8 cellular contexts compared by ENCODE assay signal in the genomic region with DNA sequence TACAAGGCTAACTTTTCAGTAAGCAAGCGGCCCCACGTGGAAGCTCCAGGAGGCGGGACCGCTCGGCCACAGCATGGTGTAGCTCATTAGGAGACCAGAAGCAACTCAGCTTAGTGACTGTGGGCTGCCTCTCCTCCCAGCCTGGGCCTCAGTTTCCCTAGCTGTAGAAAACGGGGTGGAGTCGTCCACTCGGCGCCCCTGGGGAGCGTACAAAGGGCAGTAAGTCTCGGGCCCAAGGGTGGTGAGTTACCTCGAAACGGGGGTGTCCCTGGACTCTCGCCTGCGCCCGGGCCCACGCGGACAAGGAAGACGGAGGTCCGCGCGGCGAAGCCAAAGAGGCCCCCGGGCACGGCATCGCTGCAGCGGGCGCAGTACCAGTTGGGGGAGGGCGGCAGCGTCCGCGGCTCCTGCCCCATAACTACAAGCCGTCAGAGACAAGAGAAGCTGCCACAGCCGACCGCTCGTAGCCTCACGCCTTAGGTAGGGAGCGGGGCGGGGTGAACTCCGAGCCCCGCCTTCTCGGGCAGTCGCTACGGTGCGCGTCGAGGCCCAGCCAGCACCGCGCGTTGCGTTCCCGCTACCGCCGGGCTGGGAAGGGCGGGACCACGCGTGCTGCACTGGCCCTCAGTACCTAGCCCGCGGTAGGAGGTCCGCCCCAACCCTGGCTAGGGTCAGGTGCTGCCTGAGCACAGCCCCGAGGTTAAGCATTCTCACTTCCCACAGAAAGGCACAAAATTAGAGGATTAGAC.
DNase-seq lines count a peak whose midpoint lies in the region; ATAC-seq and TF ChIP-seq lines count a peak whose summit lies in the region.

A gene with protein sequence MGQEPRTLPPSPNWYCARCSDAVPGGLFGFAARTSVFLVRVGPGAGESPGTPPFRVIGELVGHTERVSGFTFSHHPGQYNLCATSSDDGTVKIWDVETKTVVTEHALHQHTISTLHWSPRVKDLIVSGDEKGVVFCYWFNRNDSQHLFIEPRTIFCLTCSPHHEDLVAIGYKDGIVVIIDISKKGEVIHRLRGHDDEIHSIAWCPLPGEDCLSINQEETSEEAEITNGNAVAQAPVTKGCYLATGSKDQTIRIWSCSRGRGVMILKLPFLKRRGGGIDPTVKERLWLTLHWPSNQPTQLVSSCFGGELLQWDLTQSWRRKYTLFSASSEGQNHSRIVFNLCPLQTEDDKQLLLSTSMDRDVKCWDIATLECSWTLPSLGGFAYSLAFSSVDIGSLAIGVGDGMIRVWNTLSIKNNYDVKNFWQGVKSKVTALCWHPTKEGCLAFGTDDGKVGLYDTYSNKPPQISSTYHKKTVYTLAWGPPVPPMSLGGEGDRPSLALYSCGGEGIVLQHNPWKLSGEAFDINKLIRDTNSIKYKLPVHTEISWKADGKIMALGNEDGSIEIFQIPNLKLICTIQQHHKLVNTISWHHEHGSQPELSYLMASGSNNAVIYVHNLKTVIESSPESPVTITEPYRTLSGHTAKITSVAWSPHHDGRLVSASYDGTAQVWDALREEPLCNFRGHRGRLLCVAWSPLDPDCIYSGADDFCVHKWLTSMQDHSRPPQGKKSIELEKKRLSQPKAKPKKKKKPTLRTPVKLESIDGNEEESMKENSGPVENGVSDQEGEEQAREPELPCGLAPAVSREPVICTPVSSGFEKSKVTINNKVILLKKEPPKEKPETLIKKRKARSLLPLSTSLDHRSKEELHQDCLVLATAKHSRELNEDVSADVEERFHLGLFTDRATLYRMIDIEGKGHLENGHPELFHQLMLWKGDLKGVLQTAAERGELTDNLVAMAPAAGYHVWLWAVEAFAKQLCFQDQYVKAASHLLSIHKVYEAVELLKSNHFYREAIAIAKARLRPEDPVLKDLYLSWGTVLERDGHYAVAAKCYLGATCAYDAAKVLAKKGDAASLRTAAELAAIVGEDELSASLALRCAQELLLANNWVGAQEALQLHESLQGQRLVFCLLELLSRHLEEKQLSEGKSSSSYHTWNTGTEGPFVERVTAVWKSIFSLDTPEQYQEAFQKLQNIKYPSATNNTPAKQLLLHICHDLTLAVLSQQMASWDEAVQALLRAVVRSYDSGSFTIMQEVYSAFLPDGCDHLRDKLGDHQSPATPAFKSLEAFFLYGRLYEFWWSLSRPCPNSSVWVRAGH (N-terminal part only) (minus strand): TSS at position 494 of the 749 bp plus-strand sequence. CDS start 78 bp downstream, at position 416.

- TF ChIP-seq CTCF in AG09319 (IDR thresholded peaks at IDR 0.05; ENCODE audit: low read depth, low read length) (no peak), choroid plexus epithelial cell (conservative IDR thresholded peaks at IDR 0.05; ENCODE audit: low read depth, low read length) (no peak)

- DNase-seq in AG09319 (ENCODE audit: extremely low read depth, low read depth) (peak; percentile 46), NCI-H345 (lab: John Stamatoyannopoulos, UW) (peak; percentile 91), choroid plexus epithelial cell (ENCODE audit: low read depth) (peak; percentile 87), kidney glomerular epithelial cell (lab: John Stamatoyannopoulos, UW) (peak; percentile 58)
- peak; percentile 76 for DNase-seq in activated CD4-positive, alpha-beta T cell treated with anti-CD3 and anti-CD28 coated beads for 24 hours (ENCODE audit: low read depth in 2 of 2)
- peak; percentile 44 to 70 for DNase-seq in stimulated activated CD4-positive, alpha-beta T cell treated with anti-CD3 and anti-CD28 coated beads, Interleukin-1b, Interleukin-23, amount 100 ng/mL, for 1 hour (ENCODE audit: low read depth in 2 of 2)

- ATAC-seq in GM18909 (IDR thresholded peaks at IDR 0.05; ENCODE audit: poor library complexity, unreplicated experiment) (peak; percentile 91), HG03159 (IDR thresholded peaks at IDR 0.05; ENCODE audit: unreplicated experiment) (peak; percentile 83)

- H3K4me3 ChIP-seq in choroid plexus epithelial cell (ENCODE audit: low read depth, low read length) = peak within 1 kb of the TSS; percentile 76

Comparison
In these comparisons a context has a peak if more than half of its experiments do, and no peak if none do; other contexts are left out.
1. Peak in every context shown above with its lines: DNase-seq, ATAC-seq and H3K4me3 ChIP-seq.